9 cellular contexts compared by ENCODE assay signal in genomic region chr3:49170744-49171118, GRCh38. TPM values are rescaled to one million over a fixed set of nuclear protein-coding genes. Genes with fewer than 3 reads are reported as not detected.
DNase-seq lines count a peak whose midpoint lies in the region; ATAC-seq and TF ChIP-seq lines count a peak whose summit lies in the region.
"Had no signal": no experiment of that assay in that cellular context is flagged by ENCODE, and none has a peak within 500 bp of the region (broad histone marks: within the 10 kb centered on the region; RNA-seq: fewer than 3 reads in every experiment).

No MANE protein-coding gene starts in this region.

- DNase-seq in GM12865 (ENCODE audit: low read depth) (no peak), fibroblast of pulmonary artery (ENCODE audit: low read depth) (no peak), sigmoid colon (no peak), HuH-7.5 (ENCODE audit: low spot score) (no peak), iPS-NIHi7 (ENCODE audit: extremely low spot score) (no peak)
- DNase-seq: cortex of kidney had no signal

- H3K36me3 ChIP-seq in sigmoid colon: peaks cover 3 to 18% (median 13%) of the 10 kb centered on the region in 4 donors

- H3K27me3 ChIP-seq in sigmoid colon: no peaks in the 10 kb centered on the region

- TF ChIP-seq EP300 in sigmoid colon (IDR thresholded peaks at IDR 0.05): no peak

- peak overlapping the region; percentile 80 for H3K27ac ChIP-seq in VCaP
- peak overlapping the region; percentile 85 to 95 (median 88) for H3K27ac ChIP-seq in sigmoid colon

- no peaks in the 10 kb centered on the region for H3K9me3 ChIP-seq in sigmoid colon

- no peak for TF ChIP-seq POLR2A in sigmoid colon (IDR thresholded peaks at IDR 0.05)

- intact Hi-C loops in sigmoid colon (cut with DNase I): loop anchor here (1.0 to 5.0 kb wide), 7 partner anchors 28 to 278 kb away; partner anchors contain the start of genes C3orf62, GPX1 and USP4

- TF ChIP-seq CTCF in GM12865 (IDR thresholded peaks at IDR 0.05; ENCODE audit: insufficient read depth, low read depth, low read length, missing control alignments): no peak
- no peak for TF ChIP-seq CTCF in VCaP (conservative IDR thresholded peaks at IDR 0.05)
- no peak for TF ChIP-seq CTCF in fibroblast of pulmonary artery (IDR thresholded peaks at IDR 0.05; ENCODE audit: low read length, missing control alignments)
- TF ChIP-seq CTCF in sigmoid colon (IDR thresholded peaks at IDR 0.05): no peak

- ATAC-seq in HG02973 (IDR thresholded peaks at IDR 0.05; ENCODE audit: unreplicated experiment): no peak
- no peak for ATAC-seq in GM21529 (IDR thresholded peaks at IDR 0.05; ENCODE audit: unreplicated experiment)

- H3K4me1 ChIP-seq in sigmoid colon: peaks cover 0 to 57% (median 48%) of the 10 kb centered on the region in 4 donors

- WGBS in sigmoid colon, 2 donors: 0 to 12% methylated on average over 1 of the region's 1 CpG

- H3K4me3 ChIP-seq in GM12865 (ENCODE audit: low read depth, low read length) (peak overlapping the region; percentile 59), fibroblast of pulmonary artery (replicated peaks; ENCODE audit: low read depth, low read length) (peak overlapping the region; percentile 86), sigmoid colon (peak overlapping the region in 3 of 4 donors; percentile 58 to 93 (median 76))

RNA-seq across cellular contexts. Expression of gene KLHDC8B, which starts 0.7 kb away (rescaled TPM):
- 100 to 1,000 TPM in 2 of 4 donors, 10 to 100 TPM in 2; 95.3 to 134 (median 98.0) TPM for total RNA-seq in sigmoid colon
- polyA plus RNA-seq in sigmoid colon: 10 to 100 TPM; 11.3 to 27.6 (median 16.1) TPM

RNA-seq across cellular contexts. Expression of gene CCDC71, which starts 4.6 kb away (rescaled TPM):
- total RNA-seq in sigmoid colon: 10 to 100 TPM; 12.5 to 27.3 (median 16.4) TPM
- polyA plus RNA-seq in sigmoid colon: 10 to 100 TPM; 13.4 to 23.0 (median 15.6) TPM

RNA-seq across cellular contexts. Expression of gene LAMB2, which starts 37.9 kb away (rescaled TPM):
- 100 to 1,000 TPM; 252 to 612 (median 330) TPM for total RNA-seq in sigmoid colon
- polyA plus RNA-seq in sigmoid colon: 10 to 100 TPM; 10.2 to 85.0 (median 26.6) TPM

RNA-seq across cellular contexts. Expression of gene USP19, which starts 50.1 kb away (rescaled TPM):
- total RNA-seq in sigmoid colon: 10 to 100 TPM; 48.2 to 98.4 (median 55.7) TPM
- polyA plus RNA-seq in sigmoid colon: 10 to 100 TPM; 22.2 to 33.8 (median 27.3) TPM
